ENCODE assay signal across 7 cellular contexts in the genomic region with DNA sequence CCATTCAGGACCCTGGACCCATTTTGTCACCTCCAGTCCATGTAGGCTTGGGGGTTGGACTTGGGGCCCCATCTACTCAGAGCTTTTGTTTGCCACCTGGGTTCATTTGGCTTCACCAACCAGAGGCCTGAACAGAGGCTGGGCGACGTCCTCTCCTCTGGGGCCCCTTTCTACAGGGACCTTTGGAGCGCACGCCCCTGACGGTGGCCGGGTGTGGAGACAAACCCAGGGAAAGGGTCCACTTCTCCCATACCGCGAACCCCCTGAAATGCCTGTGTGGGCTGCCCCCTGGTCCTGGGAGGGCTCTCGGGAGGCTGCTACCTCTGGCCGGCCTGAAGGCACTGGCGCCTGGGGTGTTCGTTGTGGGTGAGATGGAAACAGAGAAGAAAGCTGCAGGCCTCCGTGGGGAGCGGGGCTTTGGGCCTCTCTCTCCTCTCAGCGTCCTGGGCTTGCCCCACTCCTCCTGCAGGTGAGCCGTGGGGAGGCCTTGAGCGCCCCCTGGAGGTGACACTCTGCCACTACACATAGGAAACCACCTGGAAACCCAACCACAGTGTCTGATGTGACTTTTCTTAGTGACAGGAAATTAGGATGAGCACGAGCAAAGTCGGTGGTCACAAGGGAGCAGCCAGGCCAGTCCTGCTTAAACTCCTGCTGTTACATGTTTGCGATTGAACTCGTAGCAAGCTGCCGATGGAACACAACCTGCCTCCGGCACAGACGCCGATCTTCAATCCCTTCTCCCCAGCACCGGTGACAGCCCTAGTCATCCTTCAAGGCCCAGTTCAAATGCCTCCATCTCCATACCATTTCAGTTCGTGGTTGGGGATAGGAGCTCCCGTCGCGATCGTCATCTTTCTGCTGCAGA. TPM values are rescaled to one million over a fixed set of nuclear protein-coding genes. Genes with fewer than 3 reads are reported as not detected.
DNase-seq lines count a peak whose midpoint lies in the region; ATAC-seq, FAIRE-seq and TF ChIP-seq lines count a peak whose summit lies in the region.

No MANE protein-coding gene starts in this region.

- no peak overlapping the region for H3K27ac Mint-ChIP-seq in activated naive CD8-positive, alpha-beta T cell treated with anti-CD3 and anti-CD28 coated beads, Interleukin-2, amount 50 U/mL, for 24 hours

- H3K36me3 Mint-ChIP-seq in activated naive CD8-positive, alpha-beta T cell treated with anti-CD3 and anti-CD28 coated beads, Interleukin-2, amount 50 U/mL, for 24 hours (ENCODE audit: low read depth): no peaks in the 10 kb centered on the region

- no peak for TF ChIP-seq POLR2A in GM12892 (IDR thresholded peaks at IDR 0.05; ENCODE audit: low read depth, low read length)

- H3K4me1 Mint-ChIP-seq in activated naive CD8-positive, alpha-beta T cell treated with anti-CD3 and anti-CD28 coated beads, Interleukin-2, amount 50 U/mL, for 24 hours: no peaks in the 10 kb centered on the region

- ATAC-seq in activated naive CD8-positive, alpha-beta T cell treated with anti-CD3 and anti-CD28 coated beads, Interleukin-2, amount 50 U/mL, for 24 hours: peak; percentile 79
- no peak for ATAC-seq in HG03342 (IDR thresholded peaks at IDR 0.05; ENCODE audit: unreplicated experiment)

- DNase-seq in GM12892 (ENCODE audit: insufficient read length) (peak; percentile 87), KBM-7 (peak; percentile 72), SK-N-DZ (ENCODE audit: low spot score) (peak; percentile 77), iPS-NIHi7 (ENCODE audit: extremely low spot score) (peak; percentile 94)
- DNase-seq in activated naive CD8-positive, alpha-beta T cell treated with anti-CD3 and anti-CD28 coated beads, Interleukin-2, amount 50 U/mL, for 24 hours: peak; percentile 68
- peak; percentile 47 to 73 for DNase-seq in stimulated activated CD4-positive, alpha-beta T cell treated with anti-CD3 and anti-CD28 coated beads, Interleukin-4, amount 100 ng/mL, for 48 hours (ENCODE audit: low read depth in 2 of 2)

- in situ Hi-C loops in KBM-7 (cut with MboI; ENCODE audit: low pct_unique_long_range_greater_than_20kb, low sequenced_read_pairs): loop anchor here (25.0 kb wide), 1 partner anchor 105 kb away; no protein-coding TSS in a partner anchor

- no peaks in the 10 kb centered on the region for H3K9me3 Mint-ChIP-seq in activated naive CD8-positive, alpha-beta T cell treated with anti-CD3 and anti-CD28 coated beads, Interleukin-2, amount 50 U/mL, for 24 hours

- peak; percentile 53 for FAIRE-seq in GM12892 (lab: Jason Lieb, UNC)

- H3K27me3 Mint-ChIP-seq in activated naive CD8-positive, alpha-beta T cell treated with anti-CD3 and anti-CD28 coated beads, Interleukin-2, amount 50 U/mL, for 24 hours: peaks cover 30% of the 10 kb centered on the region

- H3K4me3 Mint-ChIP-seq in activated naive CD8-positive, alpha-beta T cell treated with anti-CD3 and anti-CD28 coated beads, Interleukin-2, amount 50 U/mL, for 24 hours: no peak overlapping the region

RNA-seq across cellular contexts. Expression of a gene that starts 12.0 kb away (rescaled TPM):
- polyA plus RNA-seq in GM12892 (2012; ENCODE audit: missing spikeins): not detected
- polyA plus RNA-seq in SK-N-DZ (2014; cell fraction: cytosol; rRNA removed): not detected in 2 replicates
- polyA plus RNA-seq in SK-N-DZ (2014; cell fraction: nucleus; rRNA removed): not detected in 2 replicates
